Comparison of ENCODE assay signal across 21 cellular contexts in the genomic region with DNA sequence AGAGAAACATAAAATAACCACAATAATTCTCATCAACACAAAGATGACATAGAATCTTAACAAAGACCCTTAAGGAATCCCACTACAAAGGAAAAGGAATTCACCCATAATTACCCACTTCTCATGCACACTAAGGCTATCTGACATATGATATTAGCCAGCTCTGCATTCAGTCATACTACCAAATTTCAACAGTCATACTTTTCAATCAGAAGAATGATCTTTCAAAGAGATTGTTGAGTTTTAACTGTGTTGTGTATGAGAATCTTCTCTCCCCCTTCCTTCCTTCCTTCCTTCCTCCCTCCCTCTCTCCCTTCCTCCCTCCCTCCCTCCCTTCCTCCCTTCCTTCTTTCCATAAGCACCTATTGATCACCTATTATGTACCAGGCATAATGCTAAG. TPM values are rescaled to one million over a fixed set of nuclear protein-coding genes. Genes with fewer than 3 reads are reported as not detected.
DNase-seq lines count a peak whose midpoint lies in the region; ATAC-seq, FAIRE-seq and TF ChIP-seq lines count a peak whose summit lies in the region.
"Had no signal": no experiment of that assay in that cellular context is flagged by ENCODE, and none has a peak within 500 bp of the region (broad histone marks: within the 10 kb centered on the region; RNA-seq: fewer than 3 reads in every experiment).

No MANE protein-coding gene starts in this region.

- no peak for TF ChIP-seq RAD21 in H1 (IDR thresholded peaks at IDR 0.05 in 1 of 2, conservative IDR thresholded peaks at IDR 0.05 in 1 of 2; ENCODE audit: low read depth in 2 of 2, low read length in 2 of 2)

- H3K9ac ChIP-seq in SK-N-MC (ENCODE audit: insufficient read length) (no peak overlapping the region), H1 (replicated peaks in 1 of 4; ENCODE audit: extremely low read depth in 1 of 4, low read depth in 3 of 4, low read length in 3 of 4) (no peak overlapping the region)
- H3K9ac ChIP-seq: GM23248 had no signal

- no peak for ATAC-seq in HG03108 (IDR thresholded peaks at IDR 0.05; ENCODE audit: unreplicated experiment)
- ATAC-seq: HCT116 had no signal

- H3K79me2 ChIP-seq in H1 (ENCODE audit: control insufficient read depth in 1 of 2, insufficient read depth in 2 of 2, low read length in 2 of 2): no peaks in the 10 kb centered on the region

- TF ChIP-seq POLR2A in H1 (IDR thresholded peaks at IDR 0.05; ENCODE audit: control extremely low read depth in 1 of 2, low read depth in 2 of 2, low read length in 2 of 2): no peak

- H2BK20ac ChIP-seq in H1 (ENCODE audit: low read length): no peak overlapping the region

- H3K36me3 ChIP-seq in HEK293 (ENCODE audit: control insufficient read depth in 2 of 2, insufficient read depth in 1 of 2, low read length in 2 of 2): no peaks in the 10 kb centered on the region
- no peaks in the 10 kb centered on the region for H3K36me3 ChIP-seq in SK-N-MC (ENCODE audit: insufficient read depth, low read length)
- H3K36me3 ChIP-seq in H1 (ENCODE audit: control insufficient read depth in 2 of 4, insufficient read depth in 4 of 4, low read length in 3 of 4): no peaks in the 10 kb centered on the region

- H2AFZ ChIP-seq in H1 (ENCODE audit: low read length): no peak overlapping the region

- H4K20me1 ChIP-seq in H1 (replicated peaks in 1 of 2; ENCODE audit: control insufficient read depth in 1 of 2, insufficient read depth in 2 of 2, low read length in 2 of 2): no peaks in the 10 kb centered on the region

- H2AK5ac ChIP-seq in H1 (ENCODE audit: low read depth, low read length): no peak overlapping the region

- H4K91ac ChIP-seq in H1 (replicated peaks; ENCODE audit: insufficient read length, low read length): no peak overlapping the region

- TF ChIP-seq CTCF in HEK293 (tag by site-specific recombination; IDR thresholded peaks at IDR 0.05) (no peak), H1 (IDR thresholded peaks at IDR 0.05; ENCODE audit: control extremely low read depth in 1 of 3, insufficient read depth in 1 of 3, low read depth in 1 of 3, low read length in 3 of 3) (no peak)

- no peak overlapping the region for H2BK12ac ChIP-seq in H1 (ENCODE audit: low read depth, low read length)

- H3K56ac ChIP-seq in H1 (replicated peaks; ENCODE audit: insufficient read length, low read depth, low read length): no peak overlapping the region

- no peak overlapping the region for H2BK15ac ChIP-seq in H1 (ENCODE audit: low read length)

- H2BK5ac ChIP-seq in H1 (ENCODE audit: low read depth, low read length): no peak overlapping the region

- no peaks in the 10 kb centered on the region for H3K9me3 ChIP-seq in HEK293 (ENCODE audit: control insufficient read depth, insufficient read depth, low read depth, low read length)
- H3K9me3 ChIP-seq in SK-N-MC (ENCODE audit: low read depth, low read length): no peaks in the 10 kb centered on the region
- no peaks in the 10 kb centered on the region for H3K9me3 ChIP-seq in H1 (ENCODE audit: insufficient read depth in 2 of 2, low read depth in 1 of 2, low read length in 1 of 2)

- DNase-seq in SK-N-MC (ENCODE audit: low read depth, low spot score) (no peak), H1 (ENCODE audit: low read depth in 1 of 2, low spot score in 2 of 2) (no peak), NCI-H1694 treated with DMSO at 0.1 percent for 48 hours (lab: John Stamatoyannopoulos, UW) (no peak), SIG-M5 (lab: John Stamatoyannopoulos, UW) (no peak)
- DNase-seq: C1 segment of cervical spinal cord; Calu3; CD4-positive, alpha-beta memory T cell; COR-L47; DMS153; DND-41; GM23248; H9; HFFc6 had no signal

- no peak overlapping the region for H3K14ac ChIP-seq in H1 (ENCODE audit: insufficient read length)

- H4K5ac ChIP-seq in H1 (ENCODE audit: insufficient read length, low read depth, low read length): no peak overlapping the region

- H2BK120ac ChIP-seq in H1 (replicated peaks; ENCODE audit: low read depth, low read length): no peak overlapping the region

- no peak overlapping the region for H3K18ac ChIP-seq in H1 (ENCODE audit: extremely low read depth, low read length)

- no peak overlapping the region for H4K8ac ChIP-seq in H1 (ENCODE audit: extremely low read depth, insufficient read depth, low read length)

- FAIRE-seq in H1 (lab: Jason Lieb, UNC): peak; percentile 63
- FAIRE-seq: G401.6, GM18507 had no signal

- no peak overlapping the region for H3K4ac ChIP-seq in H1 (replicated peaks; ENCODE audit: insufficient read length, low read depth, low read length)

- no peaks in the 10 kb centered on the region for H3K27me3 ChIP-seq in H1 (replicated peaks in 1 of 4; ENCODE audit: control insufficient read depth in 3 of 4, extremely low read depth in 1 of 4, insufficient read depth in 3 of 4, low read length in 3 of 4)

- CTCF ChIA-PET in HEK293 (lab: Yijun Ruan, JAX) (no interaction called here), H1 (lab: Charles Lee; ENCODE audit: partially characterized antibody) (no interaction called here)

- POLR2A ChIA-PET in HEK293 (lab: Yijun Ruan, JAX) (interaction anchor here (0.8 kb wide), 1 partner anchor 13 kb away, joined by 3 read pairs; no protein-coding TSS in a partner anchor), H1 (lab: Charles Lee; ENCODE audit: partially characterized antibody) (interaction anchor here (0.7 kb wide), 1 partner anchor 27 kb away, joined by 3 read pairs; no protein-coding TSS in a partner anchor)

- H3K27ac ChIP-seq in HEK293 (ENCODE audit: extremely low read depth, low read depth, low read length) (no peak overlapping the region), SK-N-MC (0 out of 2 replicates have a peak overlapping the region, but pooled peaks have one; percentile 32), H1 (ENCODE audit: low read depth, low read length) (no peak overlapping the region)
- H3K27ac ChIP-seq: GM23248 had no signal

- H3K23ac ChIP-seq in H1 (ENCODE audit: insufficient read length): no peak overlapping the region

- H3K4me1 ChIP-seq in HEK293 (ENCODE audit: control insufficient read depth, insufficient read depth, low read length) (no peaks in the 10 kb centered on the region), H1 (replicated peaks in 1 of 4; ENCODE audit: control insufficient read depth in 3 of 4, insufficient read depth in 4 of 4, low read length in 3 of 4) (peaks cover 2 to 13% (median 9%) of the 10 kb centered on the region in 4 experiments)

- H3K4me3 ChIP-seq in HEK293 (ENCODE audit: low read depth, low read length): no peak overlapping the region
- no peak overlapping the region for H3K4me3 ChIP-seq in SK-N-MC
- no peak overlapping the region for H3K4me3 ChIP-seq in H1 (ENCODE audit: extremely low read depth in 1 of 4, insufficient read depth in 2 of 4, low read depth in 3 of 4, low read length in 4 of 4)
- H3K4me3 ChIP-seq: GM23248 had no signal

- H3K4me2 ChIP-seq in H1 (ENCODE audit: insufficient read depth in 1 of 2, low read depth in 2 of 2, low read length in 2 of 2): no peak overlapping the region

- TF ChIP-seq EP300 in H1 (IDR thresholded peaks at IDR 0.05; ENCODE audit: borderline replicate concordance in 1 of 2, low read depth in 2 of 2, low read length in 2 of 2): no peak

- no peaks in the 10 kb centered on the region; the same call in 1 of the 2 replicates for H3K23me2 ChIP-seq in H1 (ENCODE audit: low read depth, low read length)

- no peaks in the 10 kb centered on the region for H3K79me1 ChIP-seq in H1 (ENCODE audit: low read depth, low read length)

TF ChIP-seq in HEK293, 187 proteins besides CTCF, POLR2A, EP300 and RAD21:
- peak; percentile 24; the same call in 1 of the 2 replicates for TF ChIP-seq ZNF366 (tag by site-specific recombination; conservative IDR thresholded peaks at IDR 0.05)
- no peak for TF ChIP-seq ZNF175 (tag by site-specific recombination; IDR thresholded peaks at IDR 0.05)

TF ChIP-seq in H1, 55 proteins besides CTCF, POLR2A, EP300 and RAD21 (continues in another document):
- TF ChIP-seq, protein P1, sequence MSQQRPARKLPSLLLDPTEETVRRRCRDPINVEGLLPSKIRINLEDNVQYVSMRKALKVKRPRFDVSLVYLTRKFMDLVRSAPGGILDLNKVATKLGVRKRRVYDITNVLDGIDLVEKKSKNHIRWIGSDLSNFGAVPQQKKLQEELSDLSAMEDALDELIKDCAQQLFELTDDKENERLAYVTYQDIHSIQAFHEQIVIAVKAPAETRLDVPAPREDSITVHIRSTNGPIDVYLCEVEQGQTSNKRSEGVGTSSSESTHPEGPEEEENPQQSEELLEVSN (IDR thresholded peaks at IDR 0.05): no peak
- TF ChIP-seq CTBP2 (IDR thresholded peaks at IDR 0.05; ENCODE audit: borderline replicate concordance, insufficient read depth, insufficient read length, low read length) (no peak), CREB1 (IDR thresholded peaks at IDR 0.05) (no peak), PHF8 (conservative IDR thresholded peaks at IDR 0.05; ENCODE audit: low read depth, low read length) (no peak), KDM1A (IDR thresholded peaks at IDR 0.05; ENCODE audit: borderline replicate concordance, low read length) (no peak), JUND (IDR thresholded peaks at IDR 0.05; ENCODE audit: low read length) (no peak), RNF2 (IDR thresholded peaks at IDR 0.05; ENCODE audit: borderline replicate concordance, low read depth, low read length, missing control alignments, poor library complexity, severe bottlenecking) (no peak), ASH2L (IDR thresholded peaks at IDR 0.05; ENCODE audit: low read length) (no peak), BCL11A (IDR thresholded peaks at IDR 0.05; ENCODE audit: low read depth in 2 of 2, low read length in 2 of 2) (no peak), POU5F1 (IDR thresholded peaks at IDR 0.05; ENCODE audit: low read depth, low read length) (no peak)

RNA-seq across cellular contexts. Expression of a gene that starts 17.0 kb away (rescaled TPM):
- 246 TPM in 2 replicates for total RNA-seq in H1 (2021; fragmentation: NEBNext Ultra II Directional; extraction: Animal tissue kit (Norgen Biotek cat#: 25700))
- 176 and 280 TPM in 2 replicates for polyA plus RNA-seq in H1 (2011; rRNA removed)
- 156 TPM for polyA plus RNA-seq in H1 (2011; cell fraction: cytosol; rRNA removed)
- 238 TPM for polyA plus RNA-seq in H1 (2011; cell fraction: nucleus; rRNA removed)
- 145 to 162 TPM (median 157 TPM) in 4 replicates for polyA plus RNA-seq in H1 (2012, experiment 1 of 2)
- 136 TPM for polyA plus RNA-seq in H1 (2012, experiment 2 of 2)
- 295 TPM for polyA plus RNA-seq in H1 (2013, experiment 1 of 2)
- polyA plus RNA-seq in H1 (2013, experiment 2 of 2): 302 TPM
- 158 and 159 TPM in 2 replicates for polyA minus RNA-seq in H1 (2011; rRNA and poly(A)+ RNA removed)
- 315 TPM for polyA minus RNA-seq in H1 (2011; cell fraction: cytosol; rRNA and poly(A)+ RNA removed)
- polyA minus RNA-seq in H1 (2011; cell fraction: nucleus; rRNA and poly(A)+ RNA removed): 207 TPM
- polyA plus RNA-seq: CD4-positive, alpha-beta memory T cell had no signal

RNA-seq across cellular contexts. Expression of a gene that starts 22.4 kb away (rescaled TPM):
- total RNA-seq in H1 (2021; fragmentation: NEBNext Ultra II Directional; extraction: Animal tissue kit (Norgen Biotek cat#: 25700)): not detected in 2 replicates
- 0.02 TPM in 1 of 2 replicates, not detected in the other for polyA plus RNA-seq in H1 (2011; rRNA removed)
- not detected for polyA plus RNA-seq in H1 (2011; cell fraction: cytosol; rRNA removed)
- not detected for polyA plus RNA-seq in H1 (2011; cell fraction: nucleus; rRNA removed)
- not detected in 4 replicates for polyA plus RNA-seq in H1 (2012, experiment 1 of 2)
- not detected for polyA plus RNA-seq in H1 (2012, experiment 2 of 2)
- not detected for polyA plus RNA-seq in H1 (2013, experiment 1 of 2)
- not detected for polyA plus RNA-seq in H1 (2013, experiment 2 of 2)
- polyA minus RNA-seq in H1 (2011; rRNA and poly(A)+ RNA removed): not detected in 2 replicates
- polyA minus RNA-seq in H1 (2011; cell fraction: cytosol; rRNA and poly(A)+ RNA removed): not detected
- not detected for polyA minus RNA-seq in H1 (2011; cell fraction: nucleus; rRNA and poly(A)+ RNA removed)
- total RNA-seq: A172; A673; Calu3; CD4-positive, alpha-beta memory T cell; GM23248; H4; H9 had no signal
- polyA plus RNA-seq: CD4-positive, alpha-beta memory T cell had no signal
